In the genomic region with DNA sequence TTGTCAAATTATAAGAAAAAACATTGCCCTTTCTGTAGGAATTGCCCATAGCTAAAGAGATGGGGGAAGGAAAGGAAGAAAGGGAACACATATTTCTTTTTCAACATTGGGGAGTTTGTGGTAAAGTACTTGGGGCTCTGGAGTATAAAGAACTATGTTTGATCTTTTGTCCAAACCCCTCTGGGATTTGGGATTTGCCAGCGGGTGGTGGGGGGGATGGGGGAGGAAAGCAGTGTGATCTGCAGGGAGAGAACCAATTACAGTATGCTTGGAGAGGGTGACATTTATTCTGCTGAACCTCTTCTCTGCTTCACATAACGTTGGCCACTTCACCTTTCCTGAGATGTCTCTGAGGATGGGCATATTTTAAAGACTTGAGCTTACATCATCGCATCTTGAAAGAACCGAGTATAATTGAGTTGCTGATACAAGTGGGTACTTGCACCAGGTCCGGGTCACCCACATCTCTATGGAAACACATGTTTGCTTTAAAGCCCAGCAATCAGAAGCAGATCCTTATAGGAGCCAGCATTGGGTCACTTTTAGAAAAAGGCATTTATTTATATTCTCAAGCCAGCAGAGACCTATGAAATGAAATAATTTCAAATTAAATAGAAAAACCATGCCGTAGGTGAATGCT, we compare ENCODE assay signal across 11 cellular contexts.
A peak's percentile ranks its signal among the peaks of the same experiment; 100 is the strongest.
DNase-seq lines count a peak whose midpoint lies in the region; ATAC-seq, FAIRE-seq and TF ChIP-seq lines count a peak whose summit lies in the region.
"Had no signal": no experiment of that assay in that cellular context is flagged by ENCODE, and none has a peak within 500 bp of the region (broad histone marks: within the 10 kb centered on the region; RNA-seq: fewer than 3 reads in every experiment).

No MANE protein-coding gene starts in this region.

- no peak for TF ChIP-seq POLR2A in transverse colon (IDR thresholded peaks at IDR 0.05)

- POLR2A ChIA-PET in SK-N-SH (lab: Yijun Ruan, JAX), result no interaction called here

- peak overlapping the region; percentile 46 for H3K4me2 ChIP-seq in SK-N-SH

- TF ChIP-seq CTCF in SK-N-SH (IDR thresholded peaks at IDR 0.05), result no peak
- no peak for TF ChIP-seq CTCF in ascending aorta (IDR thresholded peaks at IDR 0.05)
- no peak for TF ChIP-seq CTCF in kidney (IDR thresholded peaks at IDR 0.05; ENCODE audit: borderline replicate concordance, extremely low read depth, insufficient read depth)
- TF ChIP-seq CTCF in transverse colon (IDR thresholded peaks at IDR 0.05), result no peak
- no peak for TF ChIP-seq CTCF in D721Med (IDR thresholded peaks at IDR 0.05; ENCODE audit: insufficient read depth, missing control alignments)

- H3K9me2 ChIP-seq in SK-N-SH, result no peaks in the 10 kb centered on the region

- H4K20me1 ChIP-seq in SK-N-SH (ENCODE audit: insufficient read depth), result no peaks in the 10 kb centered on the region

- H3K27ac ChIP-seq in SK-N-SH (ENCODE audit: low read depth in 2 of 2, low read length in 1 of 2), result peak overlapping the region in 1 of 2 experiments; percentile 75; a peak in 2 of 4 replicates
- peak overlapping the region; percentile 73 to 81 for H3K27ac ChIP-seq in ascending aorta
- H3K27ac ChIP-seq in kidney (ENCODE audit: low read depth in 2 of 2, low read length in 2 of 2), result peak overlapping the region in 1 of 2 donors; percentile 74
- H3K27ac ChIP-seq in transverse colon, result peak overlapping the region; percentile 83 to 91 (median 88)

- CTCF ChIA-PET in SK-N-SH (lab: Yijun Ruan, JAX), result interaction anchor here (0.8 to 1.4 kb wide), 5 partner anchors 44 to 406 kb away, joined by 3 to 4 read pairs (median 3); no protein-coding TSS in a partner anchor

- H3K9ac ChIP-seq in SK-N-SH (no peak overlapping the region), kidney (ENCODE audit: low read length in 2 of 2) (no peak overlapping the region)

- TF ChIP-seq RAD21 in SK-N-SH (IDR thresholded peaks at IDR 0.05; ENCODE audit: low read length), result no peak

- H3F3A ChIP-seq in SK-N-SH (replicated peaks; ENCODE audit: insufficient read depth), result peaks cover 15% of the 10 kb centered on the region

- H2AFZ ChIP-seq in SK-N-SH (ENCODE audit: low read depth), result no peak overlapping the region

- H3K4me1 ChIP-seq in SK-N-SH (ENCODE audit: control insufficient read depth in 1 of 2, insufficient read depth in 2 of 2, low read depth in 1 of 2, low read length in 1 of 2) (peaks cover 29 to 30% of the 10 kb centered on the region in 2 experiments), ascending aorta (peaks cover 0 to 50% of the 10 kb centered on the region in 2 donors), kidney (ENCODE audit: control insufficient read depth in 1 of 2, insufficient read depth in 1 of 2, low read depth in 1 of 2, low read length in 2 of 2) (peaks cover 37 to 51% of the 10 kb centered on the region in 2 donors), transverse colon (peaks cover 25 to 79% (median 55%) of the 10 kb centered on the region in 4 donors)

- TF ChIP-seq EP300 in SK-N-SH (IDR thresholded peaks at IDR 0.05; ENCODE audit: borderline replicate concordance in 1 of 2, low read depth in 1 of 2, low read length in 1 of 2) (no peak), transverse colon (IDR thresholded peaks at IDR 0.05; ENCODE audit: low read depth) (no peak)

- H3K4me3 ChIP-seq in SK-N-SH (ENCODE audit: low read depth in 2 of 2, low read length in 1 of 2), result no peak overlapping the region
- H3K4me3 ChIP-seq in ascending aorta, result no peak overlapping the region
- H3K4me3 ChIP-seq in kidney (ENCODE audit: low read length in 2 of 2), result peak overlapping the region; percentile 4 to 13
- peak overlapping the region in 1 of 4 donors; percentile 38 for H3K4me3 ChIP-seq in transverse colon
- H3K4me3 ChIP-seq: mucosa of descending colon had no signal

- H3K9me3 ChIP-seq in SK-N-SH (no peaks in the 10 kb centered on the region), ascending aorta (no peaks in the 10 kb centered on the region), kidney (ENCODE audit: control insufficient read depth in 1 of 2, low read length in 2 of 2) (no peaks in the 10 kb centered on the region), transverse colon (no peaks in the 10 kb centered on the region)
- H3K9me3 ChIP-seq: mucosa of descending colon had no signal

- DNase-seq in SK-N-SH, result no peak
- DNase-seq in ascending aorta (ENCODE audit: low spot score in 2 of 2), result no peak
- DNase-seq in kidney, result no peak
- DNase-seq in transverse colon, result no peak
- no peak for DNase-seq in D721Med (ENCODE audit: insufficient read length, low spot score)
- DNase-seq in activated CD8-positive, alpha-beta memory T cell treated with anti-CD3 and anti-CD28 coated beads, Interleukin-2, amount 50 U/mL, for 48 hours, result no peak
- DNase-seq: activated gamma-delta T cell; mucosa of descending colon; stimulated activated CD4-positive, alpha-beta T cell treated with anti-CD3 and anti-CD28 coated beads, Interleukin-4, amount 100 ng/mL, for 1 hour had no signal

- H3K36me3 ChIP-seq in SK-N-SH (replicated peaks in 1 of 2; ENCODE audit: control insufficient read depth in 1 of 2, insufficient read depth in 2 of 2, low read length in 1 of 2) (no peaks in the 10 kb centered on the region), ascending aorta (no peaks in the 10 kb centered on the region), kidney (ENCODE audit: control insufficient read depth in 1 of 2, insufficient read depth in 2 of 2, low read length in 2 of 2) (no peaks in the 10 kb centered on the region), transverse colon (no peaks in the 10 kb centered on the region)

- in situ Hi-C loops in transverse colon (cut with MboI; ENCODE audit: low pct_ligation_motif_present in 1 of 4, low pct_unique_long_range_greater_than_20kb in 1 of 4, low sequenced_read_pairs in 3 of 4), result no loop called here

- no peak for FAIRE-seq in kidney (lab: Jason Lieb, UNC)
- no peak for FAIRE-seq in D721Med (lab: Jason Lieb, UNC)

- intact Hi-C loops in ascending aorta (cut with DNase I) (loop anchor here (2.0 kb wide), 1 partner anchor 73 kb away; a partner anchor contains a TSS), kidney (cut with DNase I) (no loop called here), transverse colon (cut with DNase I; ENCODE audit: low total_unique reads) (loop anchor here (10.0 kb wide), 1 partner anchor 75 kb away; a partner anchor contains a TSS)

- ATAC-seq in SK-N-SH treated with all-trans-retinoic acid at 6 μM for 48 hours (no peak), HG02870 (IDR thresholded peaks at IDR 0.05; ENCODE audit: unreplicated experiment) (no peak)
- ATAC-seq: mucosa of descending colon had no signal

- H3K79me2 ChIP-seq in SK-N-SH (ENCODE audit: insufficient read depth), result peaks cover 93% of the 10 kb centered on the region

- no peaks in the 10 kb centered on the region for H3K27me3 ChIP-seq in SK-N-SH (ENCODE audit: insufficient read depth)
- no peaks in the 10 kb centered on the region for H3K27me3 ChIP-seq in ascending aorta
- no peaks in the 10 kb centered on the region for H3K27me3 ChIP-seq in transverse colon

- 91% methylated on average over 6 of the region's 6 CpGs for WGBS in SK-N-SH (ENCODE audit: low lambda C conversion rate)
- 76 to 96% methylated on average over 3 to 6 of the region's 6 CpGs for WGBS in transverse colon (ENCODE audit: low coverage in 1 of 2), 2 donors

TF ChIP-seq in SK-N-SH, 30 proteins besides CTCF, POLR2A, EP300 and RAD21:
- TF ChIP-seq, protein P1, sequence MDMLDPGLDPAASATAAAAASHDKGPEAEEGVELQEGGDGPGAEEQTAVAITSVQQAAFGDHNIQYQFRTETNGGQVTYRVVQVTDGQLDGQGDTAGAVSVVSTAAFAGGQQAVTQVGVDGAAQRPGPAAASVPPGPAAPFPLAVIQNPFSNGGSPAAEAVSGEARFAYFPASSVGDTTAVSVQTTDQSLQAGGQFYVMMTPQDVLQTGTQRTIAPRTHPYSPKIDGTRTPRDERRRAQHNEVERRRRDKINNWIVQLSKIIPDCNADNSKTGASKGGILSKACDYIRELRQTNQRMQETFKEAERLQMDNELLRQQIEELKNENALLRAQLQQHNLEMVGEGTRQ (IDR thresholded peaks at IDR 0.05; ENCODE audit: borderline replicate concordance, low read depth, low read length), result no peak
- TF ChIP-seq NRF1 (IDR thresholded peaks at IDR 0.05; ENCODE audit: low read depth, low read length) (no peak), MEF2A (IDR thresholded peaks at IDR 0.05; ENCODE audit: borderline replicate concordance, low read depth) (no peak), SIN3A (IDR thresholded peaks at IDR 0.05; ENCODE audit: borderline replicate concordance, low read depth, low read length) (no peak)
TF ChIP-seq in SK-N-SH: peak in this region for 0.

TF ChIP-seq in SK-N-SH treated with all-trans-retinoic acid at 6 μM for 48 hours, 23 proteins besides CTCF, POLR2A, EP300 and RAD21 (continues in another document):
- TF ChIP-seq ZNF8 (CRISPR knock-in tag; IDR thresholded peaks at IDR 0.05) (no peak), ZFP3 (CRISPR knock-in tag; IDR thresholded peaks at IDR 0.05) (no peak)
- TF ChIP-seq, protein P2, sequence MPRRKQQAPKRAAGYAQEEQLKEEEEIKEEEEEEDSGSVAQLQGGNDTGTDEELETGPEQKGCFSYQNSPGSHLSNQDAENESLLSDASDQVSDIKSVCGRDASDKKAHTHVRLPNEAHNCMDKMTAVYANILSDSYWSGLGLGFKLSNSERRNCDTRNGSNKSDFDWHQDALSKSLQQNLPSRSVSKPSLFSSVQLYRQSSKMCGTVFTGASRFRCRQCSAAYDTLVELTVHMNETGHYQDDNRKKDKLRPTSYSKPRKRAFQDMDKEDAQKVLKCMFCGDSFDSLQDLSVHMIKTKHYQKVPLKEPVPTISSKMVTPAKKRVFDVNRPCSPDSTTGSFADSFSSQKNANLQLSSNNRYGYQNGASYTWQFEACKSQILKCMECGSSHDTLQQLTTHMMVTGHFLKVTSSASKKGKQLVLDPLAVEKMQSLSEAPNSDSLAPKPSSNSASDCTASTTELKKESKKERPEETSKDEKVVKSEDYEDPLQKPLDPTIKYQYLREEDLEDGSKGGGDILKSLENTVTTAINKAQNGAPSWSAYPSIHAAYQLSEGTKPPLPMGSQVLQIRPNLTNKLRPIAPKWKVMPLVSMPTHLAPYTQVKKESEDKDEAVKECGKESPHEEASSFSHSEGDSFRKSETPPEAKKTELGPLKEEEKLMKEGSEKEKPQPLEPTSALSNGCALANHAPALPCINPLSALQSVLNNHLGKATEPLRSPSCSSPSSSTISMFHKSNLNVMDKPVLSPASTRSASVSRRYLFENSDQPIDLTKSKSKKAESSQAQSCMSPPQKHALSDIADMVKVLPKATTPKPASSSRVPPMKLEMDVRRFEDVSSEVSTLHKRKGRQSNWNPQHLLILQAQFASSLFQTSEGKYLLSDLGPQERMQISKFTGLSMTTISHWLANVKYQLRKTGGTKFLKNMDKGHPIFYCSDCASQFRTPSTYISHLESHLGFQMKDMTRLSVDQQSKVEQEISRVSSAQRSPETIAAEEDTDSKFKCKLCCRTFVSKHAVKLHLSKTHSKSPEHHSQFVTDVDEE (CRISPR knock-in tag; IDR thresholded peaks at IDR 0.05), result no peak

Comparison
In these comparisons a context has a peak if more than half of its experiments do, and no peak if none do; other contexts are left out.
1. H3K4me3 ChIP-seq: peak in kidney (2 of 2); none in SK-N-SH (0 of 2) and ascending aorta (0 of 2).